26 cellular contexts compared by ENCODE assay signal in genomic region chr13:40878823-40879222, GRCh38.
"Had no signal": no experiment of that assay in that cellular context is flagged by ENCODE, and none has a peak within 500 bp of the region (broad histone marks: within the 10 kb centered on the region; RNA-seq: fewer than 3 reads in every experiment).

No MANE protein-coding gene starts in this region.

- DNase-seq: activated B cell treated with CpG ODN at 0.5 μM for 24 hours; activated CD4-positive, alpha-beta memory T cell treated with anti-CD3 and anti-CD28 coated beads for 36 hours; activated CD4-positive, alpha-beta T cell treated with anti-CD3 and anti-CD28 coated beads for 4 hours; activated CD4-positive, alpha-beta T cell treated with anti-CD3 and anti-CD28 coated beads, Interleukin-2, amount 50 U/mL, for 1 hour; activated CD4-positive, CD25-positive, alpha-beta regulatory T cell treated with anti-CD3 and anti-CD28 coated beads, Interleukin-2, amount 50 U/mL, for 72 hours; activated CD8-positive, alpha-beta memory T cell treated with anti-CD3 and anti-CD28 coated beads, Interleukin-2, amount 50 U/mL, for 4 hours; activated gamma-delta T cell treated with Interleukin-2 at 50 U/mL for 16 hours; activated naive CD4-positive, alpha-beta T cell treated with anti-CD3 and anti-CD28 coated beads for 36 hours; activated T-cell treated with anti-CD3 and anti-CD28 coated beads for 4 hours; activated T-cell treated with anti-CD3 and anti-CD28 coated beads, Interleukin-2, amount 50 U/mL, for 4 hours; adrenal gland; NCI-H1105; NCI-H1417 treated with DMSO at 0.1 percent for 48 hours; NCI-H187 treated with DMSO at 0.1 percent for 48 hours; NCI-H2081; NCI-H345; NCI-H524 treated with DMSO at 0.1 percent for 48 hours; SIG-M5; T-cell; T-helper 17 cell; T-helper 9 cell had no signal

- H3K4me1 ChIP-seq: adrenal gland had no signal

- H3K36me3 ChIP-seq: adrenal gland, brain microvascular endothelial cell had no signal

- H3K27ac ChIP-seq: adrenal gland, brain microvascular endothelial cell had no signal

- H3K4me3 ChIP-seq: adrenal gland, K562 had no signal

- FAIRE-seq: K562 had no signal

- H3K27me3 ChIP-seq: adrenal gland, brain microvascular endothelial cell had no signal

- ATAC-seq: activated naive CD4-positive, alpha-beta T cell treated with anti-CD3 and anti-CD28 coated beads, Interleukin-2, amount 50 U/mL, for 72 hours; activated T-cell treated with anti-CD3 and anti-CD28 coated beads, Interleukin-2, amount 50 U/mL, for 4 hours; K562; Panc1; SK-N-SH treated with all-trans-retinoic acid at 6 μM for 48 hours; T-cell; T-helper 17 cell had no signal
